Comparison of ENCODE assay signal across 8 cellular contexts in genomic region chr2:27322766-27323591, GRCh38. TPM values are rescaled to one million over a fixed set of nuclear protein-coding genes. Genes with fewer than 3 reads are reported as not detected.
DNase-seq lines count a peak whose midpoint lies in the region; ATAC-seq and TF ChIP-seq lines count a peak whose summit lies in the region.

A gene with protein sequence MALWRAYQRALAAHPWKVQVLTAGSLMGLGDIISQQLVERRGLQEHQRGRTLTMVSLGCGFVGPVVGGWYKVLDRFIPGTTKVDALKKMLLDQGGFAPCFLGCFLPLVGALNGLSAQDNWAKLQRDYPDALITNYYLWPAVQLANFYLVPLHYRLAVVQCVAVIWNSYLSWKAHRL (minus strand): TSS chr2:27323097. CDS start chr2:27322517, 580 bp downstream.

- ATAC-seq in GM21423 (IDR thresholded peaks at IDR 0.05; ENCODE audit: unreplicated experiment): peak; percentile 84

- CTCF ChIA-PET in Calu3 (lab: Charles Lee): interaction anchor here (0.6 to 1.2 kb wide), 2 partner anchors 19 to 30 kb away, joined by 3 read pairs; no protein-coding TSS in a partner anchor

- H3F3A ChIP-seq in OCI-LY1 (ENCODE audit: insufficient read depth, low read length): peaks cover 5% of the 10 kb centered on the region

- H3K4me2 ChIP-seq in OCI-LY1 (ENCODE audit: low read length): peak within 1 kb of the TSS; percentile 99

- H3K4me1 ChIP-seq in HUES6 (ENCODE audit: control insufficient read depth, insufficient read depth, low read length) (peaks cover 15% of the 10 kb centered on the region), OCI-LY1 (ENCODE audit: insufficient read depth, low read length, severe bottlenecking) (peaks cover 21% of the 10 kb centered on the region)

- H3K27me3 ChIP-seq in HUES6 (ENCODE audit: control insufficient read depth, insufficient read depth, low read length): no peaks in the 10 kb centered on the region
- no peaks in the 10 kb centered on the region for H3K27me3 ChIP-seq in OCI-LY1 (ENCODE audit: insufficient read depth, low read length)

- H3K27ac ChIP-seq in HUES6 (ENCODE audit: low read depth, low read length) (peak within 1 kb of the TSS; percentile 91), OCI-LY1 (ENCODE audit: low read depth, low read length, poor library complexity, severe bottlenecking) (peak within 1 kb of the TSS; percentile 74)

- peaks cover 3% of the 10 kb centered on the region; the same call in 1 of the 2 replicates for H3K79me2 ChIP-seq in OCI-LY1 (ENCODE audit: insufficient read depth, low read length)

- TF ChIP-seq CTCF in Calu3 (IDR thresholded peaks at IDR 0.05; ENCODE audit: unreplicated experiment): no peak
- TF ChIP-seq CTCF in OCI-LY1 (IDR thresholded peaks at IDR 0.05; ENCODE audit: low read length): no peak
- TF ChIP-seq CTCF in endothelial cell (IDR thresholded peaks at IDR 0.05; ENCODE audit: unreplicated experiment): no peak
- TF ChIP-seq CTCF in mesothelial cell of epicardium (IDR thresholded peaks at IDR 0.05; ENCODE audit: unreplicated experiment): no peak

- peak within 1 kb of the TSS; percentile 96 for H3K27ac Mint-ChIP-seq in Calu3 (ENCODE audit: unreplicated experiment)
- H3K27ac Mint-ChIP-seq in endothelial cell (ENCODE audit: unreplicated experiment): peak within 1 kb of the TSS; percentile 100
- peak within 1 kb of the TSS; percentile 99 for H3K27ac Mint-ChIP-seq in mesothelial cell of epicardium

- H3K9ac ChIP-seq in HUES6 (ENCODE audit: low read length): peak within 1 kb of the TSS; percentile 98
- H3K9ac ChIP-seq in OCI-LY1 (ENCODE audit: low read length): peak within 1 kb of the TSS; percentile 100

- peak; percentile 93 for DNase-seq in Calu3
- peak; percentile 87 for DNase-seq in activated CD8-positive, alpha-beta memory T cell treated with anti-CD3 and anti-CD28 coated beads, Interleukin-2, amount 50 U/mL, for 4 hours
- DNase-seq in endothelial cell (ENCODE audit: low spot score): peak; percentile 79
- DNase-seq in mesothelial cell of epicardium (ENCODE audit: low spot score in 2 of 2, unreplicated experiment in 2 of 2): peak; percentile 77 to 87
- peak; percentile 70 to 75 for DNase-seq in stimulated activated CD8-positive, alpha-beta memory T cell treated with anti-CD3 and anti-CD28 coated beads, Interleukin-15, amount 100 ng/mL, for 4 hours (ENCODE audit: low read depth in 2 of 2)

- H3K27me3 Mint-ChIP-seq in Calu3 (ENCODE audit: unreplicated experiment) (no peaks in the 10 kb centered on the region), endothelial cell (ENCODE audit: unreplicated experiment) (peaks cover 4% of the 10 kb centered on the region), mesothelial cell of epicardium (ENCODE audit: low read depth) (no peaks in the 10 kb centered on the region)

- no peaks in the 10 kb centered on the region for H4K20me1 ChIP-seq in OCI-LY1 (ENCODE audit: insufficient read depth, low read length)

- TSS peak; percentile 97 for BruUV-seq in Calu3 (replicated peaks; lab: Mats Ljungman, UMichigan)

- intact Hi-C loops in Calu3 (cut with micrococcal nuclease; ENCODE audit: unreplicated experiment): loop anchor here (5.0 kb wide), 1 partner anchor 34 kb away; the partner anchor contains the start of gene GTF3C2

- no peak within 1 kb of the TSS for H2AFZ ChIP-seq in OCI-LY1 (ENCODE audit: low read length)

- peak within 1 kb of the TSS; percentile 91 for H3K4me3 Mint-ChIP-seq in Calu3 (ENCODE audit: low read depth, unreplicated experiment)
- peak within 1 kb of the TSS; percentile 98 for H3K4me3 Mint-ChIP-seq in endothelial cell (ENCODE audit: unreplicated experiment)
- peak within 1 kb of the TSS; percentile 91 for H3K4me3 Mint-ChIP-seq in mesothelial cell of epicardium

- H3K36me3 ChIP-seq in HUES6 (ENCODE audit: control insufficient read depth, insufficient read depth, low read length): peaks cover 21% of the 10 kb centered on the region
- peaks cover 25% of the 10 kb centered on the region for H3K36me3 ChIP-seq in OCI-LY1 (ENCODE audit: insufficient read depth, low read length)

- H3K4me1 Mint-ChIP-seq in Calu3 (ENCODE audit: low read depth, unreplicated experiment): peaks cover 20% of the 10 kb centered on the region
- H3K4me1 Mint-ChIP-seq in endothelial cell (ENCODE audit: unreplicated experiment): peaks cover 17% of the 10 kb centered on the region
- H3K4me1 Mint-ChIP-seq in mesothelial cell of epicardium: peaks cover 14% of the 10 kb centered on the region

- H3K9me2 ChIP-seq in OCI-LY1 (ENCODE audit: low read depth, low read length): no peaks in the 10 kb centered on the region

- H3K4me3 ChIP-seq in HUES6 (ENCODE audit: low read depth, low read length): peak within 1 kb of the TSS; percentile 86
- H3K4me3 ChIP-seq in OCI-LY1 (ENCODE audit: low read depth, low read length, poor library complexity, severe bottlenecking): peak within 1 kb of the TSS; percentile 97

- H3K9me3 Mint-ChIP-seq in Calu3 (ENCODE audit: low read depth, unreplicated experiment) (no peaks in the 10 kb centered on the region), endothelial cell (ENCODE audit: unreplicated experiment) (no peaks in the 10 kb centered on the region), mesothelial cell of epicardium (no peaks in the 10 kb centered on the region)

- H3K36me3 Mint-ChIP-seq in Calu3 (ENCODE audit: insufficient read depth, unreplicated experiment) (peaks cover 53% of the 10 kb centered on the region), endothelial cell (ENCODE audit: low read depth, unreplicated experiment) (peaks cover 21% of the 10 kb centered on the region), mesothelial cell of epicardium (peaks cover 12% of the 10 kb centered on the region)

- H3K9me3 ChIP-seq in HUES6 (ENCODE audit: control insufficient read depth, insufficient read depth, low read depth, low read length) (no peaks in the 10 kb centered on the region), OCI-LY1 (ENCODE audit: low read length) (no peaks in the 10 kb centered on the region)

RNA-seq across cellular contexts. Expression of the gene that starts here (rescaled TPM):
- total RNA-seq in Calu3 (2022) (77.4 and 84.5 TPM in 2 replicates), endothelial cell (ENCODE audit: unreplicated experiment) (55.0 TPM), mesothelial cell of epicardium (65.8 to 70.0 TPM (median 68.3 TPM) in 3 replicates)

Comparison
In these comparisons a context has a peak if more than half of its experiments do, and no peak if none do; other contexts are left out.
1. Peak in every context shown above with its lines: DNase-seq, ATAC-seq, H3K4me3 ChIP-seq and H3K27ac ChIP-seq.